ENCODE assay signal across 18 cellular contexts in the genomic region with DNA sequence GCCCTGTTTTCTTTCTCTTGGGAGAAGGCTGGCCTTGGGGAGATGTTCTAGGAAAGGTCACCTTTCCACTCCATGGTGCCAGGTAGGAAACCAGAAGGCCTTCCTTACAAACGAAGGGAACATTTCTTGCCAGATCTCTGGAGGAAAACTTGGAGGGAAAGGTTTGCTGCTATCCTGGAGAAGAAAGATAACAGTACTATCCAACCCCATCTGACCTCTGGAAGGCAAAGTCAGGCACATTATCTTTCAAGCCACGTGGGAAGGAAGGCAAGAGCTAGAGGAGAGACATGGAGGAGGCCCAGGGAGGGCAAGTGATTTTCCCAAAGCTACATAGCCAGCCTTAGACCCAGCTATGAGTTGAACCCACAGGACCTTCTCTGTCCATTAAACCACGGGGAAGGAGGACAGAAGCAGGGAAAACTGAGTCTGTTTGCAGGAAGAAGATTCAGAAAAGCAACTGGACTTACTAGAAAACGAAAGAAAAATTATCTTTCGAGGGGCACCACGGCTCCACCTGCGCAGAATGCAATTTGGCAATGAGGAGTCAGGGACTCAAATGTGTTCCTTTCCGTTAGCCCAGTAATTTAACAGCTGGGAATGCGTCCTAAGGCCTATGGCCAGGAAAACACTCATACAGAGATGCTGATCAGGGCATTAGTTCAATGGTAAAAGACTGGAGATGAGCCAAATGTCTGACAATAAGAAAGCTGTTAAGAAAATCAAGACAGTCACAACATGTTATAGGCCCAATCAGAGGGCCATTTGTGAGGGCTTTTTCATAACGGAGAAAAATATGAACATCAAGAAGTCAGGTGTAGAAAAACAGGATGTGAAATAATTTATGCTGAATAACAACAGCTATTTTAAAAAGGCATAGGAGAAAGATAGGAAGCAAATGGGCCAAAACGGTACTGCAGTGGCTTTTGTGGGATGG. TPM values are rescaled to one million over a fixed set of nuclear protein-coding genes. Genes with fewer than 3 reads are reported as not detected.
A peak's percentile ranks its signal among the peaks of the same experiment; 100 is the strongest.
DNase-seq lines count a peak whose midpoint lies in the region; ATAC-seq and TF ChIP-seq lines count a peak whose summit lies in the region.
"Had no signal": no experiment of that assay in that cellular context is flagged by ENCODE, and none has a peak within 500 bp of the region (broad histone marks: within the 10 kb centered on the region; RNA-seq: fewer than 3 reads in every experiment).

No MANE protein-coding gene starts in this region.

- no peak overlapping the region for H3K56ac ChIP-seq in H9 (ENCODE audit: insufficient read length, low read depth, low read length)

- intact Hi-C loops in transverse colon (cut with DNase I; ENCODE audit: low total_unique reads) = no loop called here

- H3K27ac ChIP-seq in H9 (ENCODE audit: insufficient read length, low read depth, low read length) (no peak overlapping the region), transverse colon (no peak overlapping the region)

- H3K79me1 ChIP-seq in H9 (ENCODE audit: insufficient read depth, low read depth, low read length, poor library complexity, severe bottlenecking) = no peaks in the 10 kb centered on the region

- no peaks in the 10 kb centered on the region for H3K4me1 ChIP-seq in H9 (ENCODE audit: insufficient read depth, low read length)
- peaks cover 0 to 5% (median 2%) of the 10 kb centered on the region in 4 donors for H3K4me1 ChIP-seq in transverse colon
- peaks cover 26% of the 10 kb centered on the region for H3K4me1 ChIP-seq in BE2C
- H3K4me1 ChIP-seq: breast epithelium had no signal

- H3K4me1 Mint-ChIP-seq in H9 (peaks cover 6 to 8% of the 10 kb centered on the region in 2 experiments), naive B cell (peaks cover 35 to 68% (median 43%) of the 10 kb centered on the region in 3 donors)
- H3K4me1 Mint-ChIP-seq in activated naive CD4-positive, alpha-beta T cell treated with anti-CD3 and anti-CD28 coated beads, Interleukin-2, amount 10 ng/mL, durations not matched to agents 7 days and 5 days = peaks cover 19% of the 10 kb centered on the region

- no peak overlapping the region for H3K14ac ChIP-seq in H9 (ENCODE audit: insufficient read depth, low read length)

- H2BK5ac ChIP-seq in H9 (ENCODE audit: insufficient read length, low read length) = no peak overlapping the region

- H3K9me3 Mint-ChIP-seq in H9 (peaks cover 0 to 2% of the 10 kb centered on the region in 2 experiments; a peak in 1 of 5 replicates), naive B cell (no peaks in the 10 kb centered on the region)
- no peaks in the 10 kb centered on the region for H3K9me3 Mint-ChIP-seq in activated naive CD4-positive, alpha-beta T cell treated with anti-CD3 and anti-CD28 coated beads, Interleukin-2, amount 10 ng/mL, durations not matched to agents 7 days and 5 days
- H3K9me3 Mint-ChIP-seq: stimulated activated naive CD8-positive, alpha-beta T cell treated with anti-CD3 and anti-CD28 coated beads, Interleukin-15, Interleukin-2, amounts not matched to agents 100 ng/mL and 50 ng/mL, for 24 hours had no signal

- H2AFZ ChIP-seq in H9 (ENCODE audit: low read length) = no peak overlapping the region

- no peak overlapping the region for H4K5ac ChIP-seq in H9 (ENCODE audit: insufficient read length, low read depth, low read length)

- H3K18ac ChIP-seq in H9 (ENCODE audit: insufficient read length, low read depth, low read length) = no peak overlapping the region

- no peak overlapping the region for H2BK20ac ChIP-seq in H9 (ENCODE audit: low read depth, low read length, poor library complexity, severe bottlenecking)

- no peak overlapping the region for H3K4ac ChIP-seq in H9 (ENCODE audit: low read depth, low read length)

- no peak overlapping the region for H4K8ac ChIP-seq in H9 (replicated peaks; ENCODE audit: insufficient read length, low read depth, low read length)

- H3K36me3 Mint-ChIP-seq in H9 (ENCODE audit: insufficient read depth in 1 of 3, low read depth in 3 of 3) (no peaks in the 10 kb centered on the region), naive B cell (no peaks in the 10 kb centered on the region)
- H3K36me3 Mint-ChIP-seq in activated naive CD4-positive, alpha-beta T cell treated with anti-CD3 and anti-CD28 coated beads, Interleukin-2, amount 10 ng/mL, durations not matched to agents 7 days and 5 days = no peaks in the 10 kb centered on the region

- H2AK5ac ChIP-seq in H9 (ENCODE audit: insufficient read length, low read length) = no peak overlapping the region

- in situ Hi-C loops in transverse colon (cut with MboI; ENCODE audit: low pct_ligation_motif_present in 1 of 4, low pct_unique_long_range_greater_than_20kb in 1 of 4, low sequenced_read_pairs in 3 of 4) = loop anchor here in 2 of 4 donors (25.0 kb wide), 1 partner anchor 454 kb away; no protein-coding TSS in a partner anchor

- TF ChIP-seq POLR2A in transverse colon (IDR thresholded peaks at IDR 0.05) = no peak

- no peak overlapping the region for H3T11ph ChIP-seq in H9 (ENCODE audit: low read length)

- DNase-seq in CD1c-positive myeloid dendritic cell (ENCODE audit: extremely low spot score) (peak; percentile 61), H9 (peak; percentile 6), astrocyte of the hippocampus (ENCODE audit: low read depth, low spot score) (peak; percentile 23), naive B cell (no peak), transverse colon (no peak), BE2C (no peak)
- DNase-seq in activated naive CD4-positive, alpha-beta T cell treated with anti-CD3 and anti-CD28 coated beads, Interleukin-2, amount 10 ng/mL, durations not matched to agents 7 days and 5 days = no peak
- DNase-seq: activated CD8-positive, alpha-beta memory T cell treated with anti-CD3 and anti-CD28 coated beads, Interleukin-2, amount 50 U/mL, for 48 hours; activated naive CD4-positive, alpha-beta T cell treated with Interleukin-2 at 50 U/mL for 16 hours; effector CD8-positive, alpha-beta T cell; left colon; NCI-H2081; NCI-H774; Right ventricle myocardium superior had no signal

- no peak for TF ChIP-seq CTCF in H9 (conservative IDR thresholded peaks at IDR 0.05)
- TF ChIP-seq CTCF in transverse colon (IDR thresholded peaks at IDR 0.05) = no peak
- TF ChIP-seq CTCF in BE2C (IDR thresholded peaks at IDR 0.05; ENCODE audit: low read depth, low read length) = no peak

- no peak overlapping the region for H2BK120ac ChIP-seq in H9 (ENCODE audit: low read depth, low read length, poor library complexity, severe bottlenecking)

- H3K9ac ChIP-seq in H9 (ENCODE audit: extremely low read depth, insufficient read length, low read length) = no peak overlapping the region

- no peaks in the 10 kb centered on the region for H3K27me3 ChIP-seq in H9 (ENCODE audit: insufficient read depth, low read length)
- H3K27me3 ChIP-seq in transverse colon = no peaks in the 10 kb centered on the region
- no peaks in the 10 kb centered on the region for H3K27me3 ChIP-seq in BE2C
- H3K27me3 ChIP-seq: breast epithelium had no signal

- no peak for TF ChIP-seq EP300 in transverse colon (IDR thresholded peaks at IDR 0.05; ENCODE audit: low read depth)

- peak; percentile 22 to 42 for ATAC-seq in naive B cell (ENCODE audit: low read depth in 2 of 2)
- ATAC-seq: activated CD4-positive, CD25-positive, alpha-beta regulatory T cell treated with anti-CD3 and anti-CD28 coated beads, Interleukin-2, amount 50 U/mL, for 24 hours; left colon had no signal

- H3K23me2 ChIP-seq in H9 (ENCODE audit: insufficient read length, low read depth, low read length, poor library complexity, severe bottlenecking) = no peaks in the 10 kb centered on the region

- H3K23ac ChIP-seq in H9 (ENCODE audit: insufficient read length, low read depth, low read length) = no peak overlapping the region

- H2BK15ac ChIP-seq in H9 (ENCODE audit: low read depth, low read length) = no peak overlapping the region

- no CpG with 5 or more reads among the region's 11 CpGs for WGBS in H9 (ENCODE audit: extremely low coverage, insufficient read length, low lambda C conversion rate)
- 75% methylated on average over 9 to 11 of the region's 11 CpGs for WGBS in transverse colon (ENCODE audit: low coverage in 1 of 2), 2 donors

- no peak overlapping the region for H4K91ac ChIP-seq in H9 (ENCODE audit: insufficient read length, low read depth, low read length)

- H3K27ac Mint-ChIP-seq in H9 (no peak overlapping the region), naive B cell (peak overlapping the region in 5 of 6 donors; percentile 5 to 83 (median 10))
- no peak overlapping the region for H3K27ac Mint-ChIP-seq in activated naive CD4-positive, alpha-beta T cell treated with anti-CD3 and anti-CD28 coated beads, Interleukin-2, amount 10 ng/mL, durations not matched to agents 7 days and 5 days
- H3K27ac Mint-ChIP-seq: stimulated activated naive CD8-positive, alpha-beta T cell treated with anti-CD3 and anti-CD28 coated beads, Interleukin-15, Interleukin-2, amounts not matched to agents 100 ng/mL and 50 ng/mL, for 24 hours had no signal

- no peaks in the 10 kb centered on the region for H3K9me3 ChIP-seq in H9 (ENCODE audit: control insufficient read depth, low read depth, low read length)
- H3K9me3 ChIP-seq in transverse colon = no peaks in the 10 kb centered on the region
- H3K9me3 ChIP-seq in BE2C = no peaks in the 10 kb centered on the region
- H3K9me3 ChIP-seq: breast epithelium had no signal

- no peak overlapping the region for H3K4me3 Mint-ChIP-seq in H9
- peak overlapping the region in 5 of 8 donors; percentile 7 to 62 (median 34) for H3K4me3 Mint-ChIP-seq in naive B cell
- H3K4me3 Mint-ChIP-seq in activated naive CD4-positive, alpha-beta T cell treated with anti-CD3 and anti-CD28 coated beads, Interleukin-2, amount 10 ng/mL, durations not matched to agents 7 days and 5 days = no peak overlapping the region
- H3K4me3 Mint-ChIP-seq: stimulated activated naive CD8-positive, alpha-beta T cell treated with anti-CD3 and anti-CD28 coated beads, Interleukin-15, Interleukin-2, amounts not matched to agents 100 ng/mL and 50 ng/mL, for 24 hours had no signal

- H3K4me3 ChIP-seq in transverse colon (no peak overlapping the region), BE2C (ENCODE audit: low read depth, low read length) (no peak overlapping the region)
- H3K4me3 ChIP-seq: breast epithelium, smooth muscle cell had no signal

- CTCF ChIA-PET in activated naive CD4-positive, alpha-beta T cell treated with anti-CD3 and anti-CD28 coated beads, Interleukin-2, amount 10 ng/mL, durations not matched to agents 7 days and 5 days (lab: Charles Lee) = interaction anchor here (1.4 kb wide), 1 partner anchor 13 kb away, joined by 7 read pairs; no protein-coding TSS in a partner anchor

- H3K79me2 ChIP-seq in H9 (ENCODE audit: insufficient read depth, low read length) = no peaks in the 10 kb centered on the region

- H3K36me3 ChIP-seq in transverse colon = no peaks in the 10 kb centered on the region
- no peaks in the 10 kb centered on the region for H3K36me3 ChIP-seq in BE2C
- H3K36me3 ChIP-seq: breast epithelium had no signal

- no peaks in the 10 kb centered on the region for H4K20me1 ChIP-seq in H9 (ENCODE audit: control insufficient read depth, insufficient read depth, insufficient read length)

- H2BK12ac ChIP-seq in H9 (ENCODE audit: insufficient read length, low read depth, low read length) = no peak overlapping the region

- no peak overlapping the region for H3K4me2 ChIP-seq in H9 (ENCODE audit: insufficient read depth, insufficient read length, low read length)
- H3K4me2 ChIP-seq: smooth muscle cell had no signal

- H3K27me3 Mint-ChIP-seq in H9 (ENCODE audit: low read depth) = peaks cover 10% of the 10 kb centered on the region
- H3K27me3 Mint-ChIP-seq in naive B cell = peaks cover 0 to 5% (median 0%) of the 10 kb centered on the region in 3 donors
- H3K27me3 Mint-ChIP-seq in activated naive CD4-positive, alpha-beta T cell treated with anti-CD3 and anti-CD28 coated beads, Interleukin-2, amount 10 ng/mL, durations not matched to agents 7 days and 5 days = peaks cover 24% of the 10 kb centered on the region
- H3K27me3 Mint-ChIP-seq: stimulated activated naive CD8-positive, alpha-beta T cell treated with anti-CD3 and anti-CD28 coated beads, Interleukin-15, Interleukin-2, amounts not matched to agents 100 ng/mL and 50 ng/mL, for 24 hours had no signal

RNA-seq across cellular contexts. Expression of a gene that starts 32.0 kb away (rescaled TPM):
- total RNA-seq in H9 (2021) (336 and 346 TPM in 2 replicates), transverse colon (100 to 1,000 TPM; 383 to 667 (median 478) TPM)
- 100 to 1,000 TPM; 476 to 761 (median 550) TPM for polyA plus RNA-seq in naive B cell (ENCODE audit: low read depth in 6 of 6)
- polyA plus RNA-seq in BE2C (2012; ENCODE audit: insufficient read depth, insufficient read length, low read depth) = 1,064 TPM

Comparison
In these comparisons a context has a peak if more than half of its experiments do, and no peak if none do; other contexts are left out.
1. DNase-seq: peak in CD1c-positive myeloid dendritic cell (single experiment), H9 (single experiment) and astrocyte of the hippocampus (single experiment); none in naive B cell (single experiment), transverse colon (single experiment), BE2C (single experiment) and activated naive CD4-positive, alpha-beta T cell treated with anti-CD3 and anti-CD28 coated beads, Interleukin-2, amount 10 ng/mL, durations not matched to agents 7 days and 5 days (single experiment).
2. H3K27ac Mint-ChIP-seq: peak in naive B cell (5 of 6); none in H9 (0 of 3) and activated naive CD4-positive, alpha-beta T cell treated with anti-CD3 and anti-CD28 coated beads, Interleukin-2, amount 10 ng/mL, durations not matched to agents 7 days and 5 days (single experiment).
3. H3K4me3 Mint-ChIP-seq: peak in naive B cell (5 of 8); none in H9 (0 of 2) and activated naive CD4-positive, alpha-beta T cell treated with anti-CD3 and anti-CD28 coated beads, Interleukin-2, amount 10 ng/mL, durations not matched to agents 7 days and 5 days (single experiment).